ENCODE assay signal across 1 cellular context in the genomic region with DNA sequence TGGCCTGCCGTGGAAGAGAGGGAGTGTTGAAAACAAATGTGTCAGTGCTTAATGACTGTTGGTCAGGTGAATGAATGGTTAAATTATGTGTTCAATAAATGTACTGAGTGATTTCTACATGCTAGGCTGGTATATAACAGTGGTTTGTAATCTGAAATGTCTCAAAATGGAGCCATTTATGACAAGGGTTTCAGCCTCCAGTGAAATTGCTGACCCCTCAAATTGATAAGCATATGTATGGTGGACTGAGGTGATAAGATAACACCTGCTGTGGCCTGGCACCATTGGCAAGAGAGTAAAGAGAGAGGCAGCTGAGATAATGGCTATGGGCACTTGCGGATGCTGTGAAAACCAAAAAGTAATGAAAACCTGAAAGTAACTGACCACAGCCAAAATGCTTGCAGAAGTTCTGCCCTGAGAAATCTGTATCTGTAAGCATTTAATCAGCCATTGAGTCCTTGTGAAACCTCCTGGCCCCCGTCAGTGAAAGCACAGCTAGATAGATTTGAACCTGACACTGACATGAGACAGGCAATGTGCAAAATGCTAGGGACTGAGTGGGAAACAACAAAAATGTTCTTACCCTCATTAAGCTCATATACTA.
TF ChIP-seq lines count a peak whose summit lies in the region.

No MANE protein-coding gene starts in this region.

TF ChIP-seq in GM12878, 131 proteins besides CTCF, POLR2A, EP300 and RAD21 (continued from another document and continues in another):
- TF ChIP-seq ZBTB4 (CRISPR knock-in tag; IDR thresholded peaks at IDR 0.05) (no peak), ZNF24 (IDR thresholded peaks at IDR 0.05) (peak; percentile 68), KLF5 (IDR thresholded peaks at IDR 0.05; ENCODE audit: partially characterized antibody) (no peak), CREB1 (IDR thresholded peaks at IDR 0.05; ENCODE audit: low read depth) (peak; percentile 36; the same call in 1 of the 2 replicates), HSF1 (IDR thresholded peaks at IDR 0.05; ENCODE audit: low read depth, low read length) (no peak), ETV6 (conservative IDR thresholded peaks at IDR 0.05 in 1 of 2, IDR thresholded peaks at IDR 0.05 in 1 of 2; ENCODE audit: borderline replicate concordance in 1 of 2, low read depth in 1 of 2) (peak in 1 of 2 experiments; percentile 48; a peak in 1 of 4 replicates), CREM (IDR thresholded peaks at IDR 0.05; ENCODE audit: low read depth) (peak; percentile 49; the same call in 1 of the 2 replicates), TCF3 (IDR thresholded peaks at IDR 0.05; ENCODE audit: borderline replicate concordance, insufficient read depth, low read depth, low read length) (peak; percentile 81; the same call in 1 of the 2 replicates), BCL11A (IDR thresholded peaks at IDR 0.05; ENCODE audit: low read depth, low read length) (peak; percentile 71; the same call in 1 of the 2 replicates), MYC (IDR thresholded peaks at IDR 0.05; ENCODE audit: insufficient read depth, insufficient read length, insufficient replicate concordance, low read length, severe bottlenecking) (no peak), SIX5 (IDR thresholded peaks at IDR 0.05; ENCODE audit: low read depth, low read length, severe bottlenecking) (no peak), MTA3 (IDR thresholded peaks at IDR 0.05; ENCODE audit: borderline replicate concordance, low read length) (peak; percentile 71), ZNF687 (IDR thresholded peaks at IDR 0.05) (peak; percentile 97; the same call in 1 of the 2 replicates), ZZZ3 (IDR thresholded peaks at IDR 0.05; ENCODE audit: control insufficient read depth, insufficient read length, low read depth) (no peak), MEF2B (IDR thresholded peaks at IDR 0.05; ENCODE audit: partially characterized antibody, poor library complexity, severe bottlenecking) (peak; percentile 63), SMC3 (IDR thresholded peaks at IDR 0.05; ENCODE audit: borderline replicate concordance, low read length) (no peak; the same call in 1 of the 2 replicates), ZNF622 (IDR thresholded peaks at IDR 0.05) (no peak), HDAC2 (IDR thresholded peaks at IDR 0.05) (no peak), PAX8 (IDR thresholded peaks at IDR 0.05) (no peak), PBX3 (IDR thresholded peaks at IDR 0.05; ENCODE audit: insufficient replicate concordance, low read depth, low read length) (peak; percentile 59), NKRF (conservative IDR thresholded peaks at IDR 0.05) (no peak), HDAC6 (IDR thresholded peaks at IDR 0.05; ENCODE audit: unreplicated experiment) (no peak), MTA2 (IDR thresholded peaks at IDR 0.05; ENCODE audit: low read depth) (peak; percentile 92), ZNF274 (IDR thresholded peaks at IDR 0.05; ENCODE audit: insufficient read depth, insufficient read length) (no peak), JUNB (IDR thresholded peaks at IDR 0.05) (peak; percentile 30; the same call in 1 of the 2 replicates), SRF (IDR thresholded peaks at IDR 0.05; ENCODE audit: low read depth in 2 of 2, low read length in 2 of 2) (no peak)
- TF ChIP-seq, protein P1, sequence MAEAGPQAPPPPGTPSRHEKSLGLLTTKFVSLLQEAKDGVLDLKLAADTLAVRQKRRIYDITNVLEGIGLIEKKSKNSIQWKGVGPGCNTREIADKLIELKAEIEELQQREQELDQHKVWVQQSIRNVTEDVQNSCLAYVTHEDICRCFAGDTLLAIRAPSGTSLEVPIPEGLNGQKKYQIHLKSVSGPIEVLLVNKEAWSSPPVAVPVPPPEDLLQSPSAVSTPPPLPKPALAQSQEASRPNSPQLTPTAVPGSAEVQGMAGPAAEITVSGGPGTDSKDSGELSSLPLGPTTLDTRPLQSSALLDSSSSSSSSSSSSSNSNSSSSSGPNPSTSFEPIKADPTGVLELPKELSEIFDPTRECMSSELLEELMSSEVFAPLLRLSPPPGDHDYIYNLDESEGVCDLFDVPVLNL (IDR thresholded peaks at IDR 0.05; ENCODE audit: low read depth, low read length) = no peak
- TF ChIP-seq, protein P2, sequence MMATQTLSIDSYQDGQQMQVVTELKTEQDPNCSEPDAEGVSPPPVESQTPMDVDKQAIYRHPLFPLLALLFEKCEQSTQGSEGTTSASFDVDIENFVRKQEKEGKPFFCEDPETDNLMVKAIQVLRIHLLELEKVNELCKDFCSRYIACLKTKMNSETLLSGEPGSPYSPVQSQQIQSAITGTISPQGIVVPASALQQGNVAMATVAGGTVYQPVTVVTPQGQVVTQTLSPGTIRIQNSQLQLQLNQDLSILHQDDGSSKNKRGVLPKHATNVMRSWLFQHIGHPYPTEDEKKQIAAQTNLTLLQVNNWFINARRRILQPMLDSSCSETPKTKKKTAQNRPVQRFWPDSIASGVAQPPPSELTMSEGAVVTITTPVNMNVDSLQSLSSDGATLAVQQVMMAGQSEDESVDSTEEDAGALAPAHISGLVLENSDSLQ (IDR thresholded peaks at IDR 0.05) = peak; percentile 79; the same call in 1 of the 2 replicates
- TF ChIP-seq, protein P3, sequence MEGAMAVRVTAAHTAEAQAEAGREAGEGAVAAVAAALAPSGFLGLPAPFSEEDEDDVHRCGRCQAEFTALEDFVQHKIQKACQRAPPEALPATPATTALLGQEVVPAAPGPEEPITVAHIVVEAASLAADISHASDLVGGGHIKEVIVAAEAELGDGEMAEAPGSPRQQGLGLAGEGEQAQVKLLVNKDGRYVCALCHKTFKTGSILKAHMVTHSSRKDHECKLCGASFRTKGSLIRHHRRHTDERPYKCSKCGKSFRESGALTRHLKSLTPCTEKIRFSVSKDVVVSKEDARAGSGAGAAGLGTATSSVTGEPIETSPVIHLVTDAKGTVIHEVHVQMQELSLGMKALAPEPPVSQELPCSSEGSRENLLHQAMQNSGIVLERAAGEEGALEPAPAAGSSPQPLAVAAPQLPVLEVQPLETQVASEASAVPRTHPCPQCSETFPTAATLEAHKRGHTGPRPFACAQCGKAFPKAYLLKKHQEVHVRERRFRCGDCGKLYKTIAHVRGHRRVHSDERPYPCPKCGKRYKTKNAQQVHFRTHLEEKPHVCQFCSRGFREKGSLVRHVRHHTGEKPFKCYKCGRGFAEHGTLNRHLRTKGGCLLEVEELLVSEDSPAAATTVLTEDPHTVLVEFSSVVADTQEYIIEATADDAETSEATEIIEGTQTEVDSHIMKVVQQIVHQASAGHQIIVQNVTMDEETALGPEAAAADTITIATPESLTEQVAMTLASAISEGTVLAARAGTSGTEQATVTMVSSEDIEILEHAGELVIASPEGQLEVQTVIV (IDR thresholded peaks at IDR 0.05; ENCODE audit: borderline replicate concordance, partially characterized antibody) = no peak
- TF ChIP-seq, protein P4, sequence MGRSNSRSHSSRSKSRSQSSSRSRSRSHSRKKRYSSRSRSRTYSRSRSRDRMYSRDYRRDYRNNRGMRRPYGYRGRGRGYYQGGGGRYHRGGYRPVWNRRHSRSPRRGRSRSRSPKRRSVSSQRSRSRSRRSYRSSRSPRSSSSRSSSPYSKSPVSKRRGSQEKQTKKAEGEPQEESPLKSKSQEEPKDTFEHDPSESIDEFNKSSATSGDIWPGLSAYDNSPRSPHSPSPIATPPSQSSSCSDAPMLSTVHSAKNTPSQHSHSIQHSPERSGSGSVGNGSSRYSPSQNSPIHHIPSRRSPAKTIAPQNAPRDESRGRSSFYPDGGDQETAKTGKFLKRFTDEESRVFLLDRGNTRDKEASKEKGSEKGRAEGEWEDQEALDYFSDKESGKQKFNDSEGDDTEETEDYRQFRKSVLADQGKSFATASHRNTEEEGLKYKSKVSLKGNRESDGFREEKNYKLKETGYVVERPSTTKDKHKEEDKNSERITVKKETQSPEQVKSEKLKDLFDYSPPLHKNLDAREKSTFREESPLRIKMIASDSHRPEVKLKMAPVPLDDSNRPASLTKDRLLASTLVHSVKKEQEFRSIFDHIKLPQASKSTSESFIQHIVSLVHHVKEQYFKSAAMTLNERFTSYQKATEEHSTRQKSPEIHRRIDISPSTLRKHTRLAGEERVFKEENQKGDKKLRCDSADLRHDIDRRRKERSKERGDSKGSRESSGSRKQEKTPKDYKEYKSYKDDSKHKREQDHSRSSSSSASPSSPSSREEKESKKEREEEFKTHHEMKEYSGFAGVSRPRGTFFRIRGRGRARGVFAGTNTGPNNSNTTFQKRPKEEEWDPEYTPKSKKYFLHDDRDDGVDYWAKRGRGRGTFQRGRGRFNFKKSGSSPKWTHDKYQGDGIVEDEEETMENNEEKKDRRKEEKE (IDR thresholded peaks at IDR 0.05) = no peak
